18 cellular contexts compared by ENCODE assay signal in genomic region chr5:31095796-31096195, GRCh38.
"Had no signal": no experiment of that assay in that cellular context is flagged by ENCODE, and none has a peak within 500 bp of the region (broad histone marks: within the 10 kb centered on the region; RNA-seq: fewer than 3 reads in every experiment).

No MANE protein-coding gene starts in this region.

- FAIRE-seq: endothelial cell of umbilical vein had no signal

- H3K9me3 ChIP-seq: neutrophil, right atrium auricular region, sigmoid colon, tibial artery, vagina had no signal

- H3K27ac ChIP-seq: coronary artery, neutrophil, right atrium auricular region, upper lobe of left lung, vagina had no signal

- DNase-seq: effector CD4-positive, alpha-beta T cell; endodermal cell; left colon; left ventricle myocardium superior; mesendoderm; naive thymus-derived CD8-positive, alpha-beta T cell; posterior cingulate gyrus; sigmoid colon; stimulated activated CD4-positive, alpha-beta T cell treated with anti-CD3 and anti-CD28 coated beads, Interleukin-4, amount 100 ng/mL, for 24 hours; tibial artery; upper lobe of left lung had no signal

- H3K4me3 ChIP-seq: lung, right atrium auricular region, sigmoid colon, tibial artery, upper lobe of left lung, vagina had no signal

- H3K36me3 ChIP-seq: neutrophil, right atrium auricular region, sigmoid colon, tibial artery, upper lobe of left lung, vagina had no signal

- H3K4me1 ChIP-seq: upper lobe of left lung had no signal

- H3K27me3 ChIP-seq: neutrophil, right atrium auricular region, sigmoid colon, tibial artery, upper lobe of left lung, vagina had no signal

- ATAC-seq: left colon; naive thymus-derived CD8-positive, alpha-beta T cell; stimulated activated memory B cell treated with anti-CD40 and anti-IgM and Interleukin-4, amounts not matched to agents 10 μg/mL and 1 μg/mL and 100 μg/mL, for 72 hours had no signal
